10 cellular contexts compared by ENCODE assay signal in the genomic region with DNA sequence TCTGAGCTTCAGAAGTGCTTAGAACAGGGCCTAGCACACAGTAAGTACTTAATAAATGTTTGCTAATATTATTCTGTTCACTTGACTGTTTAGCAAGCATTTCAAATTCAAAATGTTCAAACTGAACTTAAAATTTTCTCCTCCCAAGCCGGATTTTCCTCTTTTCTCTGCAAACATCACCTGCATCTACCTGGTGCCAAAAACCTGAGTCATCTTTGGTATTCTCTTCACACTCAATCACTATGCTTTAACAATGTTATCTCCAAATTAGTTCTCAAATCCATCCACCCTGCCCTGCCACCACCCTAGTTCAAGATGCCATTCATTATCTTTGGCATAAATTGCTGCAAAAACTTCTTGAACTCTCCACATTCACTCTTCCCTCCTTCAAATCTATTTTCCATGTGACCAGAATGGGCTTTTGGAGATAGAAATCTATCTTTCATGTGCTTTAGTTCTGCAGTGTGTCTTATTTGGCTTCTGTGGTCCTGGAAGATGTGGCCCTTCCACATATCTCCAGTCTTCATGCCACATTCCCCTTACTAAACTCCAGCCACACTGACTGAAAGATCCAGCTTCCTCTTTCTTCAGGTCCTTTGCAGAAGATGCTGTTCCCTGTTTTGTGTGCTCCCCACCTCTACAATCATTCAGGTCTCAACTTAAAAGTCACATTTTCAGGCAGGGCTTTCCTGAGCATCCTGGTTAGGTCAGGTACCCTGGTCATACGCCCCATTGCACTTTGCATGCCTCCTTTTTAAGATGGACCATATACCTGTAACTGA. TPM values are rescaled to one million over a fixed set of nuclear protein-coding genes. Genes with fewer than 3 reads are reported as not detected.
DNase-seq lines count a peak whose midpoint lies in the region; ATAC-seq and TF ChIP-seq lines count a peak whose summit lies in the region.
"Had no signal": no experiment of that assay in that cellular context is flagged by ENCODE, and none has a peak within 500 bp of the region (broad histone marks: within the 10 kb centered on the region; RNA-seq: fewer than 3 reads in every experiment).

No MANE protein-coding gene starts in this region.

- peaks cover 33% of the 10 kb centered on the region for H3K36me3 Mint-ChIP-seq in activated naive CD4-positive, alpha-beta T cell treated with anti-CD3 and anti-CD28 coated beads, Interleukin-2, amount 10 ng/mL, durations not matched to agents 7 days and 5 days
- peaks cover 29 to 44% of the 10 kb centered on the region in 2 donors for H3K36me3 Mint-ChIP-seq in activated naive CD4-positive, alpha-beta T cell treated with anti-CD3 and anti-CD28 coated beads, Interleukin-2, amount 50 U/mL, for 72 hours
- H3K36me3 Mint-ChIP-seq in brain: peaks cover 41% of the 10 kb centered on the region

- H3K27me3 Mint-ChIP-seq in activated naive CD4-positive, alpha-beta T cell treated with anti-CD3 and anti-CD28 coated beads, Interleukin-2, amount 10 ng/mL, durations not matched to agents 7 days and 5 days: no peaks in the 10 kb centered on the region
- no peaks in the 10 kb centered on the region for H3K27me3 Mint-ChIP-seq in brain
- H3K27me3 Mint-ChIP-seq in stimulated activated naive CD8-positive, alpha-beta T cell treated with anti-CD3 and anti-CD28 coated beads, Interleukin-15, amount 100 ng/mL, for 72 hours: no peaks in the 10 kb centered on the region

- CTCF ChIA-PET in activated naive CD4-positive, alpha-beta T cell treated with anti-CD3 and anti-CD28 coated beads, Interleukin-2, amount 10 ng/mL, durations not matched to agents 7 days and 5 days (lab: Charles Lee): no interaction called here

- H3K4me3 Mint-ChIP-seq in activated naive CD4-positive, alpha-beta T cell treated with anti-CD3 and anti-CD28 coated beads, Interleukin-2, amount 10 ng/mL, durations not matched to agents 7 days and 5 days: peak overlapping the region; percentile 24
- peak overlapping the region in 4 of 5 experiments; percentile 82 to 91 (median 88) for H3K4me3 Mint-ChIP-seq in brain
- peak overlapping the region; percentile 90 to 93 for H3K4me3 Mint-ChIP-seq in stimulated activated naive CD8-positive, alpha-beta T cell treated with anti-CD3 and anti-CD28 coated beads, Interleukin-15, amount 100 ng/mL, for 72 hours

- DNase-seq in activated naive CD4-positive, alpha-beta T cell treated with anti-CD3 and anti-CD28 coated beads, Interleukin-2, amount 10 ng/mL, durations not matched to agents 7 days and 5 days: no peak
- DNase-seq in activated naive CD4-positive, alpha-beta T cell treated with anti-CD3 and anti-CD28 coated beads, Interleukin-2, amount 50 U/mL, for 72 hours (ENCODE audit: low spot score in 2 of 2): no peak
- DNase-seq in NOMO-1 treated with DMSO at 0.1 percent for 48 hours (lab: John Stamatoyannopoulos, UW; ENCODE audit: unreplicated experiment): peak; percentile 31
- no peak for DNase-seq in stimulated activated naive CD8-positive, alpha-beta T cell treated with anti-CD3 and anti-CD28 coated beads, Interleukin-15, amount 100 ng/mL, for 72 hours
- no peak for DNase-seq in GM19240 (ENCODE audit: insufficient read length, low spot score)
- DNase-seq in activated effector memory CD4-positive, alpha-beta T cell treated with Interleukin-2 at 50 U/mL for 16 hours: no peak
- DNase-seq: cortex of kidney, NCI-H1436 treated with DMSO at 0.1 percent for 48 hours had no signal

- H3K9me3 Mint-ChIP-seq in activated naive CD4-positive, alpha-beta T cell treated with anti-CD3 and anti-CD28 coated beads, Interleukin-2, amount 10 ng/mL, durations not matched to agents 7 days and 5 days: peaks cover 4% of the 10 kb centered on the region
- H3K9me3 Mint-ChIP-seq in activated naive CD4-positive, alpha-beta T cell treated with anti-CD3 and anti-CD28 coated beads, Interleukin-2, amount 50 U/mL, for 72 hours: peaks cover 0 to 3% of the 10 kb centered on the region in 2 donors
- peaks cover 0 to 7% (median 3%) of the 10 kb centered on the region in 5 experiments for H3K9me3 Mint-ChIP-seq in brain
- peaks cover under 1 to 2% of the 10 kb centered on the region in 2 donors for H3K9me3 Mint-ChIP-seq in stimulated activated naive CD8-positive, alpha-beta T cell treated with anti-CD3 and anti-CD28 coated beads, Interleukin-15, amount 100 ng/mL, for 72 hours

- ATAC-seq in activated naive CD4-positive, alpha-beta T cell treated with anti-CD3 and anti-CD28 coated beads, Interleukin-2, amount 50 U/mL, for 72 hours: no peak
- ATAC-seq in stimulated activated naive CD8-positive, alpha-beta T cell treated with anti-CD3 and anti-CD28 coated beads, Interleukin-15, amount 100 ng/mL, for 72 hours: no peak
- ATAC-seq in HG02642 (IDR thresholded peaks at IDR 0.05; ENCODE audit: poor library complexity, unreplicated experiment): no peak

- no peak for TF ChIP-seq CTCF in brain (conservative IDR thresholded peaks at IDR 0.05)

- H3K27ac Mint-ChIP-seq in activated naive CD4-positive, alpha-beta T cell treated with anti-CD3 and anti-CD28 coated beads, Interleukin-2, amount 10 ng/mL, durations not matched to agents 7 days and 5 days: no peak overlapping the region
- no peak overlapping the region for H3K27ac Mint-ChIP-seq in activated naive CD4-positive, alpha-beta T cell treated with anti-CD3 and anti-CD28 coated beads, Interleukin-2, amount 50 U/mL, for 72 hours
- H3K27ac Mint-ChIP-seq in brain: peak overlapping the region in 1 of 5 experiments; percentile 88
- H3K27ac Mint-ChIP-seq in stimulated activated naive CD8-positive, alpha-beta T cell treated with anti-CD3 and anti-CD28 coated beads, Interleukin-15, amount 100 ng/mL, for 72 hours: peak overlapping the region in 1 of 2 donors; percentile 4

- H3K4me1 Mint-ChIP-seq in activated naive CD4-positive, alpha-beta T cell treated with anti-CD3 and anti-CD28 coated beads, Interleukin-2, amount 10 ng/mL, durations not matched to agents 7 days and 5 days: peaks cover 51% of the 10 kb centered on the region
- peaks cover 44% of the 10 kb centered on the region for H3K4me1 Mint-ChIP-seq in brain
- H3K4me1 Mint-ChIP-seq in stimulated activated naive CD8-positive, alpha-beta T cell treated with anti-CD3 and anti-CD28 coated beads, Interleukin-15, amount 100 ng/mL, for 72 hours: peaks cover 41% of the 10 kb centered on the region

RNA-seq across cellular contexts. Expression of gene GGCT, which starts 2.0 kb away (rescaled TPM):
- total RNA-seq in activated naive CD4-positive, alpha-beta T cell treated with anti-CD3 and anti-CD28 coated beads, Interleukin-2, amount 50 U/mL, for 72 hours: 10 to 100 TPM; 69.3 to 72.9 TPM
- 49.3 TPM for polyA plus RNA-seq in brain (ENCODE audit: insufficient read depth, low read depth, low replicate concordance)

RNA-seq across cellular contexts. Expression of gene NOD1, which starts 24.1 kb away (rescaled TPM):
- total RNA-seq in activated naive CD4-positive, alpha-beta T cell treated with anti-CD3 and anti-CD28 coated beads, Interleukin-2, amount 50 U/mL, for 72 hours: 10 to 100 TPM in 1 of 2 donors, 1 to 10 TPM in 1; 8.2 to 17.2 TPM
- polyA plus RNA-seq in brain (ENCODE audit: insufficient read depth, low read depth, low replicate concordance): 1.3 TPM

Comparison
In these comparisons a context has a peak if more than half of its experiments do, and no peak if none do; other contexts are left out.
1. H3K4me3 Mint-ChIP-seq: peak in every context shown above with its lines; median percentile 92 in stimulated activated naive CD8-positive, alpha-beta T cell treated with anti-CD3 and anti-CD28 coated beads, Interleukin-15, amount 100 ng/mL, for 72 hours; 88 in brain; 24 in activated naive CD4-positive, alpha-beta T cell treated with anti-CD3 and anti-CD28 coated beads, Interleukin-2, amount 10 ng/mL, durations not matched to agents 7 days and 5 days.